ENCODE assay signal across 17 cellular contexts in genomic region chr11:65594991-65595920, GRCh38. TPM values are rescaled to one million over a fixed set of nuclear protein-coding genes. Genes with fewer than 3 reads are reported as not detected.
A peak's percentile ranks its signal among the peaks of the same experiment; 100 is the strongest.
DNase-seq lines count a peak whose midpoint lies in the region; ATAC-seq, FAIRE-seq and TF ChIP-seq lines count a peak whose summit lies in the region.
"Had no signal": no experiment of that assay in that cellular context is flagged by ENCODE, and none has a peak within 500 bp of the region (broad histone marks: within the 10 kb centered on the region; RNA-seq: fewer than 3 reads in every experiment).

TSS of gene KCNK7 (minus strand) at chr11:65595800. CDS start at chr11:65595772, 28 bp downstream.

- peaks cover 40% of the 10 kb centered on the region for H3K36me3 ChIP-seq in upper lobe of right lung

- H3K9me3 ChIP-seq in upper lobe of right lung, result no peaks in the 10 kb centered on the region
- H3K9me3 ChIP-seq: adrenal gland, HAP-1, pancreas had no signal

- TF ChIP-seq POLR2A in H54 (IDR thresholded peaks at IDR 0.05; ENCODE audit: low read depth, low read length), result no peak

- peak; percentile 3 to 20 for ATAC-seq in activated naive CD4-positive, alpha-beta T cell treated with anti-CD3 and anti-CD28 coated beads, Interleukin-2, amount 50 U/mL, for 72 hours
- ATAC-seq in SK-N-SH treated with all-trans-retinoic acid at 6 μM for 48 hours (peak; percentile 34), left colon (peak; percentile 39), upper lobe of right lung (peak; percentile 1)
- ATAC-seq: pancreas had no signal

- H3K9me3 Mint-ChIP-seq in activated naive CD4-positive, alpha-beta T cell treated with anti-CD3 and anti-CD28 coated beads, Interleukin-2, amount 50 U/mL, for 72 hours, result no peaks in the 10 kb centered on the region

- no peaks in the 10 kb centered on the region for H3K27me3 ChIP-seq in upper lobe of right lung
- H3K27me3 ChIP-seq: adrenal gland, dorsolateral prefrontal cortex, pancreas had no signal

- no peaks in the 10 kb centered on the region for H3K36me3 Mint-ChIP-seq in activated naive CD4-positive, alpha-beta T cell treated with anti-CD3 and anti-CD28 coated beads, Interleukin-2, amount 50 U/mL, for 72 hours

- peak within 1 kb of the TSS; percentile 11 for H3K27ac ChIP-seq in upper lobe of right lung
- H3K27ac ChIP-seq: C4-2B, pancreas had no signal

- peak within 1 kb of the TSS; percentile 70 for H3K27ac Mint-ChIP-seq in activated naive CD4-positive, alpha-beta T cell treated with anti-CD3 and anti-CD28 coated beads, Interleukin-2, amount 50 U/mL, for 72 hours

- intact Hi-C loops in left colon (cut with DNase I, micrococcal nuclease) (no loop called here), upper lobe of right lung (cut with DNase I) (no loop called here)

- FAIRE-seq in H54 (lab: Jason Lieb, UNC), result no peak
- FAIRE-seq: pancreas had no signal

- DNase-seq in activated naive CD4-positive, alpha-beta T cell treated with anti-CD3 and anti-CD28 coated beads, Interleukin-2, amount 50 U/mL, for 72 hours (ENCODE audit: low spot score in 2 of 2), result no peak
- no peak for DNase-seq in activated naive CD4-positive, alpha-beta T cell treated with Interleukin-2 at 50 U/mL for 16 hours
- peak in 1 of 2 donors; percentile 47 for DNase-seq in left colon
- DNase-seq in upper lobe of right lung, result no peak
- no peak for DNase-seq in ureter (ENCODE audit: low spot score)
- no peak for DNase-seq in COR-L47 (lab: John Stamatoyannopoulos, UW)
- DNase-seq in H54 (ENCODE audit: insufficient read length, low spot score), result no peak
- DNase-seq: activated CD4-positive, CD25-positive, alpha-beta regulatory T cell treated with anti-CD3 and anti-CD28 coated beads, Interleukin-2, amount 50 U/mL, for 72 hours; dorsolateral prefrontal cortex; NCI-H2171; SHP77; stimulated activated CD4-positive, alpha-beta T cell treated with anti-CD3 and anti-CD28 coated beads, Interleukin-2, amount 100 ng/mL, for 48 hours had no signal

- no peak within 1 kb of the TSS for H3K4me3 ChIP-seq in upper lobe of right lung
- H3K4me3 ChIP-seq: adrenal gland, HAP-1, pancreas had no signal

- no peaks in the 10 kb centered on the region for H3K4me1 ChIP-seq in upper lobe of right lung
- H3K4me1 ChIP-seq: adrenal gland, HAP-1, pancreas had no signal

- TF ChIP-seq CTCF in upper lobe of right lung (IDR thresholded peaks at IDR 0.05), result no peak

TF ChIP-seq in SK-N-SH treated with all-trans-retinoic acid at 6 μM for 48 hours, 23 proteins besides CTCF, POLR2A, EP300 and RAD21:
- TF ChIP-seq POU6F1 (CRISPR knock-in tag; IDR thresholded peaks at IDR 0.05; ENCODE audit: borderline replicate concordance, low read depth) (no peak), ZNF8 (CRISPR knock-in tag; IDR thresholded peaks at IDR 0.05) (no peak)

RNA-seq across cellular contexts. Expression of gene KCNK7, which starts in this region (rescaled TPM):
- total RNA-seq in activated naive CD4-positive, alpha-beta T cell treated with anti-CD3 and anti-CD28 coated beads, Interleukin-2, amount 50 U/mL, for 72 hours, result under 1 TPM; 0.66 to 0.74 TPM
- total RNA-seq in left colon (1 to 10 TPM in 1 of 2 donors, under 1 TPM in 1; 0.40 to 1.3 TPM), upper lobe of right lung (1.3 TPM), ureter (0.83 TPM)

Comparison
In these comparisons a context has a peak if more than half of its experiments do, and no peak if none do; other contexts are left out.
1. Peak in ATAC-seq in activated naive CD4-positive, alpha-beta T cell treated with anti-CD3 and anti-CD28 coated beads, Interleukin-2, amount 50 U/mL, for 72 hours; RNA of the gene not detected or under 1 TPM.